Comparison of ENCODE assay signal across 16 cellular contexts in the genomic region with DNA sequence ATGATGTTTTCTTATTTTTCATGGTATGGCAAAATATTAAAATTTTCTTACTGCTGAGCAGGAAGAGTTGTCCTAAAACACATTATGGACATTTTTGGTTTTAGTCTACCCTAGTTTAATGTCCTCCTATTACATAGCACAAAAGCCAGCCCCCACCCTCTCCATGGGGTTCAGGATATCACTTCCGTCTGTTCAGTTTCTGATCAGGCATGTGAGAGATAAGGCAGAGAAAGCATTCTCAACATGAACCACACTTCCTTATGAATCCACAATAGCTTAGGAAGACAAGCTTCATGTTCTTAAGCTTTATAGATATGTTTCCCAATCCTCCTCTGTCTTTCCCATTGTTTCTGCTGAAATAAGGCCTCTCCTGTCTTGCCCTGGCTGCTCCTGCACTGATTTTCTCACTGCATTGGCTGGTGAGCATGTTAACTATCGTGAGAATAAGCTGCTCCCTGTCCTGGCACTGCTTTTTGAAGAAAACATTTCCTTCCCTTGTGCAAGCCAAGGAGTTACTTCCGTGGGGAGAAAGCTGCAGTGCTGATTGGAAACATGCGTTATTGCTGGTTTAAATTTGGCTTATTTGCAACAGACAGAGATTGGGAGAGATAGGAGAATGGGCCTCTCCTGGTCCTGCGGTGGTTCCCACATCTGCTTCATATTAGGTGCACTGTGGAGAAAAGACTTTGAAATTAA.
DNase-seq lines count a peak whose midpoint lies in the region; FAIRE-seq and TF ChIP-seq lines count a peak whose summit lies in the region.
"Had no signal": no experiment of that assay in that cellular context is flagged by ENCODE, and none has a peak within 500 bp of the region (broad histone marks: within the 10 kb centered on the region; RNA-seq: fewer than 3 reads in every experiment).

No MANE protein-coding gene starts in this region.

- H2AFZ ChIP-seq in endothelial cell of umbilical vein (ENCODE audit: low read depth, low read length) (no peak overlapping the region), mesenchymal stem cell (ENCODE audit: low read depth, low read length) (no peak overlapping the region), neuronal stem cell (ENCODE audit: low read length) (no peak overlapping the region)

- H3K36me3 ChIP-seq in endothelial cell of umbilical vein (ENCODE audit: control insufficient read depth in 2 of 2, extremely low read depth in 1 of 2, insufficient read depth in 2 of 2, low read length in 2 of 2) (no peaks in the 10 kb centered on the region), mesenchymal stem cell (ENCODE audit: control insufficient read depth in 1 of 2, insufficient read depth in 2 of 2, low read depth in 1 of 2, low read length in 2 of 2) (no peaks in the 10 kb centered on the region), MG63 (no peaks in the 10 kb centered on the region), neuronal stem cell (replicated peaks in 1 of 2; ENCODE audit: control insufficient read depth in 2 of 2, insufficient read depth in 2 of 2, low read length in 2 of 2) (no peaks in the 10 kb centered on the region)
- H3K36me3 ChIP-seq: esophagus squamous epithelium had no signal

- H3K9ac ChIP-seq in endothelial cell of umbilical vein (replicated peaks; ENCODE audit: extremely low read depth, insufficient read depth, low read length) (no peak overlapping the region), mesenchymal stem cell (ENCODE audit: low read length) (peak overlapping the region; percentile 1), neuronal stem cell (ENCODE audit: low read depth, low read length, poor library complexity) (no peak overlapping the region)

- TF ChIP-seq CTCF in AG09319 (IDR thresholded peaks at IDR 0.05; ENCODE audit: low read depth, low read length) (no peak), endothelial cell of umbilical vein (IDR thresholded peaks at IDR 0.05; ENCODE audit: extremely low read depth in 1 of 2, insufficient read depth in 1 of 2, low read depth in 1 of 2, low read length in 2 of 2) (no peak), dorsolateral prefrontal cortex (IDR thresholded peaks at IDR 0.05 in 54 of 56, conservative IDR thresholded peaks at IDR 0.05 in 2 of 56; ENCODE audit: low read depth in 1 of 56, partially characterized antibody in 56 of 56) (no peak)

- H3K23ac ChIP-seq in mesenchymal stem cell (ENCODE audit: low read length in 2 of 2), result no peak overlapping the region
- H3K23ac ChIP-seq in neuronal stem cell (ENCODE audit: low read depth, low read length, poor library complexity), result no peak overlapping the region

- H2BK120ac ChIP-seq in mesenchymal stem cell (ENCODE audit: low read depth, low read length) (no peak overlapping the region), neuronal stem cell (ENCODE audit: low read depth, low read length) (no peak overlapping the region)

- no peak overlapping the region for H3K27ac ChIP-seq in endothelial cell of umbilical vein (ENCODE audit: insufficient read depth, low read depth, low read length)
- H3K27ac ChIP-seq in mesenchymal stem cell (ENCODE audit: low read length, poor library complexity, severe bottlenecking), result no peak overlapping the region
- H3K27ac ChIP-seq in dorsolateral prefrontal cortex, result no peak overlapping the region
- H3K27ac ChIP-seq in neuronal stem cell (replicated peaks; ENCODE audit: low read length), result no peak overlapping the region
- H3K27ac ChIP-seq: esophagus squamous epithelium had no signal

- H2BK12ac ChIP-seq in mesenchymal stem cell (ENCODE audit: low read length in 2 of 2) (no peak overlapping the region), neuronal stem cell (ENCODE audit: low read length) (no peak overlapping the region)

- H2BK15ac ChIP-seq in mesenchymal stem cell (ENCODE audit: low read depth, poor library complexity, severe bottlenecking) (no peak overlapping the region), neuronal stem cell (ENCODE audit: low read length) (no peak overlapping the region)

- H4K8ac ChIP-seq in mesenchymal stem cell (ENCODE audit: low read length), result no peak overlapping the region
- H4K8ac ChIP-seq in neuronal stem cell (ENCODE audit: low read depth, low read length), result no peak overlapping the region

- no peak overlapping the region for H3K18ac ChIP-seq in mesenchymal stem cell (ENCODE audit: low read depth in 1 of 2, low read length in 2 of 2)
- H3K18ac ChIP-seq in neuronal stem cell (ENCODE audit: low read length), result no peak overlapping the region

- CTCF ChIA-PET in endothelial cell of umbilical vein (lab: Charles Lee), result interaction anchor here (1.1 kb wide), 1 partner anchor 29 kb away, joined by 3 read pairs; no protein-coding TSS in a partner anchor

- WGBS in mesenchymal stem cell, result 76% methylated on average over 5 of the region's 5 CpGs
- no CpG with 5 or more reads among the region's 5 CpGs for WGBS in neuronal stem cell (ENCODE audit: extremely low coverage in 2 of 2, insufficient read length in 2 of 2, insufficient replicate concordance in 1 of 2), 2 donors

- DNase-seq in AG09319 (ENCODE audit: extremely low read depth, low read depth) (peak; percentile 78), RPMI7951 (ENCODE audit: low read depth) (peak; percentile 80), endothelial cell of umbilical vein (ENCODE audit: low read depth, low spot score) (peak; percentile 17), mesenchymal stem cell (no peak), dorsolateral prefrontal cortex (no peak), MG63 (no peak), neuronal stem cell (ENCODE audit: low spot score) (no peak)
- no peak for DNase-seq in activated CD4-positive, alpha-beta T cell treated with anti-CD3 and anti-CD28 coated beads for 4 hours
- DNase-seq: ACHN; activated CD4-positive, alpha-beta T cell treated with anti-CD3 and anti-CD28 coated beads for 48 hours; activated CD8-positive, alpha-beta memory T cell treated with anti-CD3 and anti-CD28 coated beads, Interleukin-2, amount 50 U/mL, for 48 hours; esophagus squamous epithelium; H7; NCI-H446; SIG-M5 had no signal

- POLR2A ChIA-PET in endothelial cell of umbilical vein (lab: Charles Lee), result no interaction called here

- FAIRE-seq in endothelial cell of umbilical vein (lab: Jason Lieb, UNC), result no peak

- intact Hi-C loops in endothelial cell of umbilical vein (cut with micrococcal nuclease) (no loop called here), dorsolateral prefrontal cortex (cut with DNase I) (no loop called here)

- dilution Hi-C loops in endothelial cell of umbilical vein (cut with MboI; ENCODE audit: extremely low pct_ligation_motif_present, low sequenced_read_pairs), result no loop called here

- H4K91ac ChIP-seq in mesenchymal stem cell (ENCODE audit: low read length) (no peak overlapping the region), neuronal stem cell (ENCODE audit: low read depth, low read length, poor library complexity) (no peak overlapping the region)

- H2BK5ac ChIP-seq in mesenchymal stem cell (ENCODE audit: low read depth, low read length, poor library complexity, severe bottlenecking), result no peak overlapping the region
- H2BK5ac ChIP-seq in neuronal stem cell (ENCODE audit: low read length), result no peak overlapping the region

- H3K79me1 ChIP-seq in mesenchymal stem cell (replicated peaks; ENCODE audit: low read length, poor library complexity, severe bottlenecking) (no peaks in the 10 kb centered on the region), neuronal stem cell (ENCODE audit: low read depth, low read length) (no peaks in the 10 kb centered on the region)

- H3K9me3 ChIP-seq in endothelial cell of umbilical vein (replicated peaks; ENCODE audit: control insufficient read depth, insufficient read depth, low read length), result no peaks in the 10 kb centered on the region
- H3K9me3 ChIP-seq in mesenchymal stem cell (ENCODE audit: control insufficient read depth, low read length), result peaks cover 2% of the 10 kb centered on the region
- H3K9me3 ChIP-seq in MG63, result no peaks in the 10 kb centered on the region
- H3K9me3 ChIP-seq in neuronal stem cell (replicated peaks in 1 of 2; ENCODE audit: control insufficient read depth in 2 of 2, insufficient read depth in 1 of 2, low read depth in 1 of 2, low read length in 2 of 2), result no peaks in the 10 kb centered on the region
- H3K9me3 ChIP-seq: esophagus squamous epithelium had no signal

- no TSS peak for BruUV-seq in endothelial cell of umbilical vein (replicated peaks; lab: Mats Ljungman, UMichigan)

- H3K79me2 ChIP-seq in endothelial cell of umbilical vein (ENCODE audit: control insufficient read depth, insufficient read depth, low read length), result no peaks in the 10 kb centered on the region

- no peak overlapping the region for H3K4ac ChIP-seq in mesenchymal stem cell (ENCODE audit: low read depth in 1 of 2, low read length in 2 of 2)
- H3K4ac ChIP-seq in neuronal stem cell (ENCODE audit: low read length), result no peak overlapping the region

- no peaks in the 10 kb centered on the region for H3K4me1 ChIP-seq in endothelial cell of umbilical vein (ENCODE audit: control insufficient read depth, extremely low read depth, insufficient read depth, low read length)
- H3K4me1 ChIP-seq in mesenchymal stem cell (ENCODE audit: control insufficient read depth, insufficient read depth, low read depth, low read length), result no peaks in the 10 kb centered on the region
- peaks cover 0 to 2% of the 10 kb centered on the region in 2 donors for H3K4me1 ChIP-seq in neuronal stem cell (ENCODE audit: control insufficient read depth in 2 of 2, insufficient read depth in 1 of 2, low read depth in 1 of 2, low read length in 2 of 2)
- H3K4me1 ChIP-seq: esophagus squamous epithelium had no signal

- no peaks in the 10 kb centered on the region for H3K9me1 ChIP-seq in endothelial cell of umbilical vein (replicated peaks; ENCODE audit: control insufficient read depth, extremely low read depth, insufficient read depth, low read length)

- H3K14ac ChIP-seq in mesenchymal stem cell (ENCODE audit: low read length in 2 of 2) (no peak overlapping the region), neuronal stem cell (ENCODE audit: low read length) (no peak overlapping the region)

- H3K27me3 ChIP-seq in endothelial cell of umbilical vein (ENCODE audit: control insufficient read depth in 2 of 2, insufficient read depth in 2 of 2, low read length in 2 of 2) (peaks cover 0 to 2% of the 10 kb centered on the region in 2 experiments), mesenchymal stem cell (ENCODE audit: control insufficient read depth in 1 of 2, insufficient read depth in 1 of 2, low read length in 2 of 2) (no peaks in the 10 kb centered on the region), dorsolateral prefrontal cortex (peaks cover 0 to 3% (median 0%) of the 10 kb centered on the region in 45 donors), MG63 (no peaks in the 10 kb centered on the region), neuronal stem cell (ENCODE audit: control insufficient read depth in 3 of 3, insufficient read depth in 3 of 3, low read depth in 1 of 3, low read length in 3 of 3) (no peaks in the 10 kb centered on the region)
- H3K27me3 ChIP-seq: esophagus squamous epithelium had no signal

- no peaks in the 10 kb centered on the region for H4K20me1 ChIP-seq in endothelial cell of umbilical vein (replicated peaks; ENCODE audit: control insufficient read depth, extremely low read depth, insufficient read depth, low read length)

- no peak overlapping the region for H3K4me2 ChIP-seq in endothelial cell of umbilical vein (ENCODE audit: insufficient read depth, low read length)
- H3K4me2 ChIP-seq in mesenchymal stem cell (ENCODE audit: low read length, poor library complexity, severe bottlenecking), result no peak overlapping the region
- no peak overlapping the region for H3K4me2 ChIP-seq in neuronal stem cell (ENCODE audit: insufficient read depth, low read length, poor library complexity, severe bottlenecking)

- H2AK5ac ChIP-seq in mesenchymal stem cell (ENCODE audit: low read length, severe bottlenecking) (no peak overlapping the region), neuronal stem cell (ENCODE audit: low read depth, low read length) (no peak overlapping the region)

- no peak for TF ChIP-seq POLR2A in endothelial cell of umbilical vein (IDR thresholded peaks at IDR 0.05; ENCODE audit: low read depth, low read length)

- H3K4me3 ChIP-seq in endothelial cell of umbilical vein (replicated peaks in 1 of 3; ENCODE audit: insufficient read depth in 1 of 3, low read depth in 1 of 3, low read length in 3 of 3) (no peak overlapping the region), mesenchymal stem cell (ENCODE audit: insufficient read depth in 1 of 2, low read depth in 1 of 2, low read length in 2 of 2) (peak overlapping the region in 1 of 2 experiments; percentile 20), dorsolateral prefrontal cortex (no peak overlapping the region), MG63 (no peak overlapping the region), neuronal stem cell (ENCODE audit: low read length in 2 of 2) (no peak overlapping the region)
- H3K4me3 ChIP-seq: esophagus squamous epithelium, lung had no signal

Comparison
In these comparisons a context has a peak if more than half of its experiments do, and no peak if none do; other contexts are left out.
1. DNase-seq: peak in AG09319 (single experiment), RPMI7951 (single experiment) and endothelial cell of umbilical vein (single experiment); none in mesenchymal stem cell (single experiment), dorsolateral prefrontal cortex (0 of 10), MG63 (single experiment), activated CD4-positive, alpha-beta T cell treated with anti-CD3 and anti-CD28 coated beads for 4 hours (0 of 2) and neuronal stem cell (single experiment).